ENCODE assay signal across 1 cellular context in the genomic region with DNA sequence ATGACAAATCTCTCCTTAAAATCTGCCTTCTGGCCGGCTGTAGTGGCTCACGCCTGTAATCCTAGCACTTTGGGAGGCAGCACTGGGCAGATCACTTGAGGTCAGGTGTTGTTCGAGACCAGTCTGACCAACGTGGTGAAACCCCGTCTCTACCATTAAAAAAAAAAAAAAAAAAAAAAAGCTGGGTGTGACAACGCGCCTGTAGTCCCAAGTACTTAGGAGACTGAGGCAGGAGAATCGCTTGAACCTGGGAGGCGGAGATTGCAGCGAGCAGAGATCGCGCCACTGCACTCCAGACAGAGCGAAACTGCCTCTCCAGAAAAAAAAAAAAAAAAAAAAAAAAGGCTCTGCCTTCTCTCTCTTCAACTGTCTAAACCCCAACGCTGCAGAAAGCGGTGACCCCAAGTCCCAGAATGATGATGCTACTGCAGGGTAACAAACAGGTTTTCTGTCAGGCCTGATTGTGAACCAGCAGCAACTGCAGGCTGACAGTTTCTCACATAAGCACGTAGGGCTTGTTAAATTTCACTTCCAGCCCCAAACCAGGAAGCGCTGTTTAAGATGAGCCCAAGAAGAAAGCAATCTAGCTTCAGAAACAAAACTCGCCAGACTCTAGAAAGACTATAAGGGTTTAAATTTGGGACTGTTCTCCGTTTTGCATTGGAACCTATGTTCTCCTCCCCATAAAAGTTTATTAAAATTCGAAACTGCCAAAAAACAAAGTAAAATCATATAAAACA.
TF ChIP-seq lines count a peak whose summit lies in the region.

No MANE protein-coding gene starts in this region.

TF ChIP-seq in HepG2, 621 proteins besides CTCF, POLR2A, EP300 and RAD21 (continued from another document):
- peak; percentile 40; the same call in 1 of the 2 replicates for TF ChIP-seq ZNF501 (CRISPR knock-in tag; IDR thresholded peaks at IDR 0.05)
- TF ChIP-seq ZNF335 (CRISPR knock-in tag; IDR thresholded peaks at IDR 0.05) = no peak
- no peak for TF ChIP-seq FOXA3 (CRISPR knock-in tag; IDR thresholded peaks at IDR 0.05)
- TF ChIP-seq, protein P1, sequence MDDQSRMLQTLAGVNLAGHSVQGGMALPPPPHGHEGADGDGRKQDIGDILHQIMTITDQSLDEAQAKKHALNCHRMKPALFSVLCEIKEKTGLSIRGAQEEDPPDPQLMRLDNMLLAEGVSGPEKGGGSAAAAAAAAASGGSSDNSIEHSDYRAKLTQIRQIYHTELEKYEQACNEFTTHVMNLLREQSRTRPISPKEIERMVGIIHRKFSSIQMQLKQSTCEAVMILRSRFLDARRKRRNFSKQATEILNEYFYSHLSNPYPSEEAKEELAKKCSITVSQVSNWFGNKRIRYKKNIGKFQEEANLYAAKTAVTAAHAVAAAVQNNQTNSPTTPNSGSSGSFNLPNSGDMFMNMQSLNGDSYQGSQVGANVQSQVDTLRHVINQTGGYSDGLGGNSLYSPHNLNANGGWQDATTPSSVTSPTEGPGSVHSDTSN (CRISPR knock-in tag; IDR thresholded peaks at IDR 0.05; ENCODE audit: borderline replicate concordance) = no peak
- TF ChIP-seq HDAC1 (CRISPR knock-in tag; IDR thresholded peaks at IDR 0.05) = 0 out of 2 replicates have a peak, but pooled peaks have one; percentile 35
- TF ChIP-seq ELF4 (CRISPR knock-in tag; IDR thresholded peaks at IDR 0.05; ENCODE audit: borderline replicate concordance) = peak; percentile 44; the same call in 1 of the 2 replicates
- TF ChIP-seq, protein P2, sequence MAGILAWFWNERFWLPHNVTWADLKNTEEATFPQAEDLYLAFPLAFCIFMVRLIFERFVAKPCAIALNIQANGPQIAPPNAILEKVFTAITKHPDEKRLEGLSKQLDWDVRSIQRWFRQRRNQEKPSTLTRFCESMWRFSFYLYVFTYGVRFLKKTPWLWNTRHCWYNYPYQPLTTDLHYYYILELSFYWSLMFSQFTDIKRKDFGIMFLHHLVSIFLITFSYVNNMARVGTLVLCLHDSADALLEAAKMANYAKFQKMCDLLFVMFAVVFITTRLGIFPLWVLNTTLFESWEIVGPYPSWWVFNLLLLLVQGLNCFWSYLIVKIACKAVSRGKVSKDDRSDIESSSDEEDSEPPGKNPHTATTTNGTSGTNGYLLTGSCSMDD (CRISPR knock-in tag; IDR thresholded peaks at IDR 0.05) = no peak
